18 cellular contexts compared by ENCODE assay signal in genomic region chr15:93019091-93019490, GRCh38.
DNase-seq lines count a peak whose midpoint lies in the region; ATAC-seq and TF ChIP-seq lines count a peak whose summit lies in the region.
"Had no signal": no experiment of that assay in that cellular context is flagged by ENCODE, and none has a peak within 500 bp of the region (broad histone marks: within the 10 kb centered on the region; RNA-seq: fewer than 3 reads in every experiment).

No MANE protein-coding gene starts in this region.

- H3K27ac ChIP-seq in ascending aorta: peak overlapping the region; percentile 62 to 77
- H3K27ac ChIP-seq in colonic mucosa: no peak overlapping the region
- H3K27ac ChIP-seq: skin epidermis, vagina, WERI-Rb-1 had no signal

- no peaks in the 10 kb centered on the region for H3K9me3 Mint-ChIP-seq in activated CD8-positive, alpha-beta memory T cell treated with anti-CD3 and anti-CD28 coated beads, Interleukin-2, amount 10 ng/mL, durations not matched to agents 7 days and 5 days (ENCODE audit: low read depth)
- H3K9me3 Mint-ChIP-seq in IgD-negative memory B cell: no peaks in the 10 kb centered on the region
- no peaks in the 10 kb centered on the region for H3K9me3 Mint-ChIP-seq in stimulated activated effector memory CD8-positive, alpha-beta T cell treated with anti-CD3 and anti-CD28 coated beads, Interleukin-12 subunit alpha, Interleukin-12 subunit beta, amount 100 ng/mL, for 72 hours
- H3K9me3 Mint-ChIP-seq: neural crest cell had no signal

- H3K36me3 ChIP-seq in ascending aorta: peaks cover 62 to 85% of the 10 kb centered on the region in 2 donors
- peaks cover 42% of the 10 kb centered on the region for H3K36me3 ChIP-seq in colonic mucosa

- H3K9ac ChIP-seq in colonic mucosa (ENCODE audit: low read depth in 2 of 2, low read length in 2 of 2): no peak overlapping the region

- H3K27me3 ChIP-seq in ascending aorta (no peaks in the 10 kb centered on the region), colonic mucosa (no peaks in the 10 kb centered on the region)
- H3K27me3 ChIP-seq: vagina had no signal

- no peaks in the 10 kb centered on the region for H3K27me3 Mint-ChIP-seq in activated CD8-positive, alpha-beta memory T cell treated with anti-CD3 and anti-CD28 coated beads, Interleukin-2, amount 10 ng/mL, durations not matched to agents 7 days and 5 days
- no peaks in the 10 kb centered on the region for H3K27me3 Mint-ChIP-seq in IgD-negative memory B cell

- ATAC-seq in activated CD8-positive, alpha-beta memory T cell treated with anti-CD3 and anti-CD28 coated beads, Interleukin-2, amount 10 ng/mL, durations not matched to agents 7 days and 5 days: no peak
- ATAC-seq in stimulated activated effector memory CD8-positive, alpha-beta T cell treated with anti-CD3 and anti-CD28 coated beads, Interleukin-12 subunit alpha, Interleukin-12 subunit beta, amount 100 ng/mL, for 72 hours: peak; percentile 43
- no peak for ATAC-seq in HG03135 (IDR thresholded peaks at IDR 0.05; ENCODE audit: unreplicated experiment)
- ATAC-seq: esophagus mucosa had no signal

- no peak for DNase-seq in activated CD8-positive, alpha-beta memory T cell treated with anti-CD3 and anti-CD28 coated beads, Interleukin-2, amount 10 ng/mL, durations not matched to agents 7 days and 5 days
- DNase-seq in activated CD8-positive, alpha-beta memory T cell treated with anti-CD3 and anti-CD28 coated beads, Interleukin-2, amount 50 U/mL, for 4 hours: no peak
- DNase-seq in ascending aorta (ENCODE audit: low spot score in 2 of 2) (no peak), NCI-H2107 (lab: John Stamatoyannopoulos, UW) (no peak), colonic mucosa (no peak)
- DNase-seq in stimulated activated effector memory CD8-positive, alpha-beta T cell treated with anti-CD3 and anti-CD28 coated beads, Interleukin-12 subunit alpha, Interleukin-12 subunit beta, amount 100 ng/mL, for 72 hours (ENCODE audit: low spot score in 2 of 2): no peak
- DNase-seq: GDM1; Kasumi-1; NCI-H1092; NCI-H2081 treated with DMSO at 0.1 percent for 48 hours; stimulated activated CD4-positive, alpha-beta T cell treated with anti-CD3 and anti-CD28 coated beads, Interleukin-2, amount 100 ng/mL, for 48 hours; WERI-Rb-1 had no signal

- H3K9me3 ChIP-seq in ascending aorta (no peaks in the 10 kb centered on the region), colonic mucosa (no peaks in the 10 kb centered on the region)
- H3K9me3 ChIP-seq: vagina had no signal

- H3K36me3 Mint-ChIP-seq in activated CD8-positive, alpha-beta memory T cell treated with anti-CD3 and anti-CD28 coated beads, Interleukin-2, amount 10 ng/mL, durations not matched to agents 7 days and 5 days: peaks cover 88% of the 10 kb centered on the region
- H3K36me3 Mint-ChIP-seq in IgD-negative memory B cell: peaks cover 11% of the 10 kb centered on the region
- no peaks in the 10 kb centered on the region for H3K36me3 Mint-ChIP-seq in stimulated activated effector memory CD8-positive, alpha-beta T cell treated with anti-CD3 and anti-CD28 coated beads, Interleukin-12 subunit alpha, Interleukin-12 subunit beta, amount 100 ng/mL, for 72 hours

- H3K4me3 ChIP-seq in ascending aorta (no peak overlapping the region), colonic mucosa (no peak overlapping the region)
- H3K4me3 ChIP-seq: skin epidermis, vagina had no signal

- intact Hi-C loops in ascending aorta (cut with DNase I): loop anchor here (10.0 kb wide), 1 partner anchor 94 kb away; no protein-coding TSS in a partner anchor
- intact Hi-C loops in colonic mucosa (cut with DNase I): no loop called here

- CTCF ChIA-PET in activated CD8-positive, alpha-beta memory T cell treated with anti-CD3 and anti-CD28 coated beads, Interleukin-2, amount 10 ng/mL, durations not matched to agents 7 days and 5 days (lab: Charles Lee): interaction anchor here (0.5 to 3.2 kb wide), 4 partner anchors 10 to 220 kb away, joined by 3 to 29 read pairs (median 3); no protein-coding TSS in a partner anchor

- peaks cover 64% of the 10 kb centered on the region for H3K4me1 Mint-ChIP-seq in activated CD8-positive, alpha-beta memory T cell treated with anti-CD3 and anti-CD28 coated beads, Interleukin-2, amount 10 ng/mL, durations not matched to agents 7 days and 5 days
- peaks cover 6 to 23% (median 12%) of the 10 kb centered on the region in 3 donors for H3K4me1 Mint-ChIP-seq in IgD-negative memory B cell
- peaks cover 61% of the 10 kb centered on the region for H3K4me1 Mint-ChIP-seq in stimulated activated effector memory CD8-positive, alpha-beta T cell treated with anti-CD3 and anti-CD28 coated beads, Interleukin-12 subunit alpha, Interleukin-12 subunit beta, amount 100 ng/mL, for 72 hours
- H3K4me1 Mint-ChIP-seq: neural crest cell had no signal

- peak overlapping the region; percentile 41 for H3K27ac Mint-ChIP-seq in activated CD8-positive, alpha-beta memory T cell treated with anti-CD3 and anti-CD28 coated beads, Interleukin-2, amount 10 ng/mL, durations not matched to agents 7 days and 5 days
- H3K27ac Mint-ChIP-seq in IgD-negative memory B cell: peak overlapping the region in 2 of 3 donors; percentile 27 to 70
- H3K27ac Mint-ChIP-seq in stimulated activated effector memory CD8-positive, alpha-beta T cell treated with anti-CD3 and anti-CD28 coated beads, Interleukin-12 subunit alpha, Interleukin-12 subunit beta, amount 100 ng/mL, for 72 hours: peak overlapping the region; percentile 58

- TF ChIP-seq CTCF in ascending aorta (IDR thresholded peaks at IDR 0.05) (no peak), colonic mucosa (IDR thresholded peaks at IDR 0.05) (no peak)

- no peak overlapping the region for H3K4me3 Mint-ChIP-seq in activated CD8-positive, alpha-beta memory T cell treated with anti-CD3 and anti-CD28 coated beads, Interleukin-2, amount 10 ng/mL, durations not matched to agents 7 days and 5 days
- no peak overlapping the region for H3K4me3 Mint-ChIP-seq in IgD-negative memory B cell
- no peak overlapping the region for H3K4me3 Mint-ChIP-seq in stimulated activated effector memory CD8-positive, alpha-beta T cell treated with anti-CD3 and anti-CD28 coated beads, Interleukin-12 subunit alpha, Interleukin-12 subunit beta, amount 100 ng/mL, for 72 hours
- H3K4me3 Mint-ChIP-seq: neural crest cell had no signal

- H3K4me1 ChIP-seq in ascending aorta (peaks cover 0 to 8% of the 10 kb centered on the region in 2 donors), colonic mucosa (no peaks in the 10 kb centered on the region)
- H3K4me1 ChIP-seq: vagina had no signal
